Comparison of ENCODE assay signal across 27 cellular contexts in genomic region chr14:103998027-103998426, GRCh38. TPM values are rescaled to one million over a fixed set of nuclear protein-coding genes. Genes with fewer than 3 reads are reported as not detected.
DNase-seq lines count a peak whose midpoint lies in the region; ATAC-seq and TF ChIP-seq lines count a peak whose summit lies in the region.
"Had no signal": no experiment of that assay in that cellular context is flagged by ENCODE, and none has a peak within 500 bp of the region (broad histone marks: within the 10 kb centered on the region; RNA-seq: fewer than 3 reads in every experiment).

No MANE protein-coding gene starts in this region.

- no peak overlapping the region for H2BK5ac ChIP-seq in mesenchymal stem cell (ENCODE audit: low read depth, low read length, poor library complexity, severe bottlenecking)

- no peak overlapping the region for H3K27ac ChIP-seq in mesenchymal stem cell (ENCODE audit: low read length, poor library complexity, severe bottlenecking)
- H3K27ac ChIP-seq: 22Rv1, A549, BLaER1 had no signal

- peak overlapping the region; percentile 67 for H2BK15ac ChIP-seq in mesenchymal stem cell (ENCODE audit: low read depth, poor library complexity, severe bottlenecking)

- H3K14ac ChIP-seq in mesenchymal stem cell (ENCODE audit: low read length in 2 of 2): no peak overlapping the region

- H3K4me2 ChIP-seq in mesenchymal stem cell (ENCODE audit: low read length, poor library complexity, severe bottlenecking): no peak overlapping the region
- H3K4me2 ChIP-seq: A549, BLaER1 had no signal

- H4K8ac ChIP-seq in mesenchymal stem cell (ENCODE audit: low read length): no peak overlapping the region

- H2AFZ ChIP-seq in mesenchymal stem cell (ENCODE audit: low read depth, low read length): no peak overlapping the region

- no peaks in the 10 kb centered on the region for H3K79me1 ChIP-seq in mesenchymal stem cell (replicated peaks; ENCODE audit: low read length, poor library complexity, severe bottlenecking)

- no peak overlapping the region for H3K4me3 ChIP-seq in mesenchymal stem cell (ENCODE audit: insufficient read depth in 1 of 2, low read depth in 1 of 2, low read length in 2 of 2)
- H3K4me3 ChIP-seq: A549, BLaER1, GM12878 had no signal

- intact Hi-C loops in natural killer cell (cut with micrococcal nuclease): no loop called here

- peak; percentile 28 to 33 for ATAC-seq in natural killer cell treated with Interleukin-12 subunit alpha and Interleukin-12 subunit beta and Interleukin-15 and Interleukin-18, amount 100 ng/mL, for 72 hours
- ATAC-seq in natural killer cell (no peak), GM21825 (IDR thresholded peaks at IDR 0.05; ENCODE audit: unreplicated experiment) (no peak)
- ATAC-seq: GM12878 had no signal

- no peak overlapping the region for H2AK5ac ChIP-seq in mesenchymal stem cell (ENCODE audit: low read length, severe bottlenecking)

- H3K27me3 ChIP-seq in mesenchymal stem cell (ENCODE audit: control insufficient read depth in 1 of 2, insufficient read depth in 1 of 2, low read length in 2 of 2): peaks cover 19 to 44% of the 10 kb centered on the region in 2 experiments
- H3K27me3 ChIP-seq: BE2C, BLaER1 had no signal

- H3K4me3 Mint-ChIP-seq in natural killer cell treated with Interleukin-12 subunit alpha and Interleukin-12 subunit beta and Interleukin-15 and Interleukin-18, amount 100 ng/mL, for 72 hours: no peak overlapping the region
- no peak overlapping the region for H3K4me3 Mint-ChIP-seq in natural killer cell
- no peak overlapping the region for H3K4me3 Mint-ChIP-seq in osteocyte (ENCODE audit: unreplicated experiment)
- H3K4me3 Mint-ChIP-seq: CD14-positive monocyte; CD4-positive, alpha-beta memory T cell; CD4-positive, CD25-positive, alpha-beta regulatory T cell; CD8-positive, alpha-beta memory T cell had no signal

- DNase-seq in natural killer cell treated with Interleukin-12 subunit alpha and Interleukin-12 subunit beta and Interleukin-15 and Interleukin-18, amount 100 ng/mL, for 72 hours (ENCODE audit: low spot score): no peak
- DNase-seq in natural killer cell: no peak
- DNase-seq in mesenchymal stem cell: no peak
- peak; percentile 51 for DNase-seq in osteocyte (ENCODE audit: extremely low spot score, unreplicated experiment)
- DNase-seq in NCI-H2171 treated with DMSO at 0.1 percent for 48 hours (lab: John Stamatoyannopoulos, UW): no peak
- DNase-seq: AML-193; BE2C; C1 segment of cervical spinal cord; CD4-positive, alpha-beta memory T cell; CD4-positive, CD25-positive, alpha-beta regulatory T cell; CD8-positive, alpha-beta memory T cell; COR-L47; DMS 273 treated with DMSO at 0.1 percent for 48 hours; DMS153; DMS53; DND-41; EL; GDM1 had no signal

- WGBS in mesenchymal stem cell: 83% methylated on average over 9 of the region's 10 CpGs

- no peaks in the 10 kb centered on the region for H3K36me3 ChIP-seq in mesenchymal stem cell (ENCODE audit: control insufficient read depth in 1 of 2, insufficient read depth in 2 of 2, low read depth in 1 of 2, low read length in 2 of 2)
- H3K36me3 ChIP-seq: BE2C, BLaER1 had no signal

- H2BK12ac ChIP-seq in mesenchymal stem cell (ENCODE audit: low read length in 2 of 2): no peak overlapping the region

- TF ChIP-seq CTCF in natural killer cell (IDR thresholded peaks at IDR 0.05): no peak
- TF ChIP-seq CTCF in osteocyte (IDR thresholded peaks at IDR 0.05): no peak

- H3K18ac ChIP-seq in mesenchymal stem cell (ENCODE audit: low read depth in 1 of 2, low read length in 2 of 2): no peak overlapping the region

- H2BK120ac ChIP-seq in mesenchymal stem cell (ENCODE audit: low read depth, low read length): no peak overlapping the region

- H3K9me3 Mint-ChIP-seq in natural killer cell treated with Interleukin-12 subunit alpha and Interleukin-12 subunit beta and Interleukin-15 and Interleukin-18, amount 100 ng/mL, for 72 hours: no peaks in the 10 kb centered on the region
- H3K9me3 Mint-ChIP-seq in natural killer cell (no peaks in the 10 kb centered on the region), osteocyte (ENCODE audit: unreplicated experiment) (no peaks in the 10 kb centered on the region)
- H3K9me3 Mint-ChIP-seq: CD14-positive monocyte; CD4-positive, alpha-beta memory T cell; CD8-positive, alpha-beta memory T cell had no signal

- H3K4ac ChIP-seq in mesenchymal stem cell (ENCODE audit: low read depth in 1 of 2, low read length in 2 of 2): no peak overlapping the region

- H3K23ac ChIP-seq in mesenchymal stem cell (ENCODE audit: low read length in 2 of 2): no peak overlapping the region

- no peak overlapping the region for H4K91ac ChIP-seq in mesenchymal stem cell (ENCODE audit: low read length)

- no peaks in the 10 kb centered on the region for H3K9me3 ChIP-seq in mesenchymal stem cell (ENCODE audit: control insufficient read depth, low read length)
- H3K9me3 ChIP-seq: A549, BE2C, BLaER1 had no signal

- H3K27me3 Mint-ChIP-seq in natural killer cell treated with Interleukin-12 subunit alpha and Interleukin-12 subunit beta and Interleukin-15 and Interleukin-18, amount 100 ng/mL, for 72 hours: peaks cover 6 to 29% of the 10 kb centered on the region in 2 donors
- H3K27me3 Mint-ChIP-seq in natural killer cell (ENCODE audit: low read depth in 2 of 2) (peaks cover 0 to 5% of the 10 kb centered on the region in 2 donors), osteocyte (ENCODE audit: unreplicated experiment) (peaks cover 19% of the 10 kb centered on the region)

- no peak overlapping the region for H3K9ac ChIP-seq in mesenchymal stem cell (ENCODE audit: low read length)
- H3K9ac ChIP-seq: BLaER1 had no signal

- H3K4me1 Mint-ChIP-seq in natural killer cell treated with Interleukin-12 subunit alpha and Interleukin-12 subunit beta and Interleukin-15 and Interleukin-18, amount 100 ng/mL, for 72 hours (ENCODE audit: low read depth in 2 of 2): no peaks in the 10 kb centered on the region
- no peaks in the 10 kb centered on the region for H3K4me1 Mint-ChIP-seq in natural killer cell
- no peaks in the 10 kb centered on the region for H3K4me1 Mint-ChIP-seq in osteocyte (ENCODE audit: unreplicated experiment)
- H3K4me1 Mint-ChIP-seq: CD14-positive monocyte; CD4-positive, alpha-beta memory T cell; CD4-positive, CD25-positive, alpha-beta regulatory T cell; CD8-positive, alpha-beta memory T cell had no signal

- no peaks in the 10 kb centered on the region for H3K36me3 Mint-ChIP-seq in natural killer cell treated with Interleukin-12 subunit alpha and Interleukin-12 subunit beta and Interleukin-15 and Interleukin-18, amount 100 ng/mL, for 72 hours
- H3K36me3 Mint-ChIP-seq in natural killer cell: no peaks in the 10 kb centered on the region
- H3K36me3 Mint-ChIP-seq in osteocyte (ENCODE audit: unreplicated experiment): no peaks in the 10 kb centered on the region
- H3K36me3 Mint-ChIP-seq: CD4-positive, alpha-beta memory T cell; CD4-positive, CD25-positive, alpha-beta regulatory T cell; CD8-positive, alpha-beta memory T cell had no signal

- H3K27ac Mint-ChIP-seq in natural killer cell treated with Interleukin-12 subunit alpha and Interleukin-12 subunit beta and Interleukin-15 and Interleukin-18, amount 100 ng/mL, for 72 hours: no peak overlapping the region
- H3K27ac Mint-ChIP-seq in natural killer cell (no peak overlapping the region), osteocyte (ENCODE audit: unreplicated experiment) (no peak overlapping the region)
- H3K27ac Mint-ChIP-seq: CD14-positive monocyte; CD4-positive, alpha-beta memory T cell; CD4-positive, CD25-positive, alpha-beta regulatory T cell; CD8-positive, alpha-beta memory T cell had no signal

- no peaks in the 10 kb centered on the region for H3K4me1 ChIP-seq in mesenchymal stem cell (ENCODE audit: control insufficient read depth, insufficient read depth, low read depth, low read length)
- H3K4me1 ChIP-seq: BE2C, BLaER1 had no signal

RNA-seq across cellular contexts. Expression of gene RD3L, which starts 55.7 kb away (rescaled TPM):
- total RNA-seq in natural killer cell treated with Interleukin-12 subunit alpha and Interleukin-12 subunit beta and Interleukin-15 and Interleukin-18, amount 100 ng/mL, for 72 hours: not detected
- total RNA-seq in natural killer cell (not detected), osteocyte (not detected in 2 replicates)
- not detected for polyA plus RNA-seq in mesenchymal stem cell (2013, experiment 1 of 2)
- not detected for polyA plus RNA-seq in mesenchymal stem cell (2013, experiment 2 of 2)
- total RNA-seq: A172; CD4-positive, alpha-beta memory T cell; CD4-positive, CD25-positive, alpha-beta regulatory T cell; CD8-positive, alpha-beta memory T cell; Daoy; G401; GM12878 had no signal
- polyA plus RNA-seq: A549; CD14-positive monocyte; CD4-positive, alpha-beta memory T cell; CD4-positive, CD25-positive, alpha-beta regulatory T cell; CD8-positive, alpha-beta memory T cell; GM12878 had no signal

Comparison
In these comparisons a context has a peak if more than half of its experiments do, and no peak if none do; other contexts are left out.
1. ATAC-seq: peak in natural killer cell treated with Interleukin-12 subunit alpha and Interleukin-12 subunit beta and Interleukin-15 and Interleukin-18, amount 100 ng/mL, for 72 hours (2 of 2); none in natural killer cell (0 of 3) and GM21825 (single experiment).